ENCODE assay signal across 10 cellular contexts in the genomic region with DNA sequence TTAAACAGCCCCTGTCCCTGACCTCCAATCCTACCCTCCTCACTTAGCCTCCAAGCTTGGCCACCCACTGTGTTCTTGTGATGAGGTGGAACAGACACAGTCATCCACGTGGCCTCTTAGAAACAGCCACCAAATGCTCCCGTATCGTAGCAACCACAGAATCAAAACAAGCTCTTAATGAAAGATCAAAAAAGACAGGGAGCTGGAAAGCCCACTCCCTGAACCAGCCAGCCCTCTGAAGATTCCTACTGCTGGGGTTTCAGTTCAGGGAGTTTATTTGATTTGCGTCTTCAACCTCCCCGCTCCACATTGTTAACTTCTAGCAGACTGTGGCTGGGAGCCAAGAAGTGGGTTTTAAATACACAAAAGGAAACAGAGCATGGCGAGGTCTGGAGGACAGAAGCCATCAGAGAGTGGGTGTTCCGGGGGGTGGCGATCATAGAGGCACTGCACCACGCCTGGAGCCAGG.
DNase-seq lines count a peak whose midpoint lies in the region; ATAC-seq and FAIRE-seq lines count a peak whose summit lies in the region.
"Had no signal": no experiment of that assay in that cellular context is flagged by ENCODE, and none has a peak within 500 bp of the region (broad histone marks: within the 10 kb centered on the region; RNA-seq: fewer than 3 reads in every experiment).

No MANE protein-coding gene starts in this region.

- H4K20me1 ChIP-seq in GM23248 (ENCODE audit: insufficient read depth): no peaks in the 10 kb centered on the region

- H3K9ac ChIP-seq in GM23248: no peak overlapping the region

- H2AFZ ChIP-seq in GM23248: no peak overlapping the region

- H3K4me1 ChIP-seq in GM23248 (ENCODE audit: insufficient read depth) (no peaks in the 10 kb centered on the region), small intestine (ENCODE audit: control insufficient read depth in 2 of 2, insufficient read depth in 1 of 2, low read depth in 1 of 2, low read length in 1 of 2) (no peaks in the 10 kb centered on the region)

- WGBS in GM23248 (ENCODE audit: low coverage in 1 of 2, low lambda C conversion rate in 2 of 2, missing lambda C conversion rate in 2 of 2), 2 experiments: 40 to 46% methylated on average over 9 of the region's 9 CpGs
- 10 to 29% (median 18%) methylated on average over 9 of the region's 9 CpGs for WGBS in small intestine, 3 donors

- H3K79me2 ChIP-seq in GM23248 (ENCODE audit: insufficient read depth): no peaks in the 10 kb centered on the region

- H3K9me2 ChIP-seq in GM23248 (ENCODE audit: insufficient read depth): no peaks in the 10 kb centered on the region

- in situ Hi-C loops in GM23248 (cut with MboI): no loop called here

- FAIRE-seq in small intestine (lab: Jason Lieb, UNC): no peak

- DNase-seq in GM23248 (peak; percentile 46), NCI-H2227 (lab: John Stamatoyannopoulos, UW; ENCODE audit: unreplicated experiment) (peak; percentile 76), fibroblast of gingiva (ENCODE audit: low read depth) (peak; percentile 40), pulmonary artery endothelial cell (ENCODE audit: low read depth, low spot score) (peak; percentile 62), small intestine (no peak)
- DNase-seq in stimulated activated CD4-positive, alpha-beta T cell treated with anti-CD3 and anti-CD28 coated beads, Interleukin-4, amount 100 ng/mL, for 24 hours: no peak
- DNase-seq: activated CD4-positive, CD25-positive, alpha-beta regulatory T cell treated with anti-CD3 and anti-CD28 coated beads, Interleukin-2, amount 50 U/mL, for 72 hours; esophagus squamous epithelium had no signal

- H3K27ac ChIP-seq in GM23248 (no peak overlapping the region), small intestine (ENCODE audit: low read depth in 1 of 2, low read length in 1 of 2) (no peak overlapping the region)
- H3K27ac ChIP-seq: esophagus squamous epithelium had no signal

- H3K36me3 ChIP-seq in GM23248 (ENCODE audit: low read depth) (no peaks in the 10 kb centered on the region), small intestine (ENCODE audit: control insufficient read depth in 2 of 2, insufficient read depth in 2 of 2, low read length in 2 of 2) (no peaks in the 10 kb centered on the region)
- H3K36me3 ChIP-seq: esophagus squamous epithelium had no signal

- no peak overlapping the region for H3K4me2 ChIP-seq in GM23248 (ENCODE audit: unreplicated experiment)

- H3K27me3 ChIP-seq in GM23248 (replicated peaks; ENCODE audit: insufficient read depth) (no peaks in the 10 kb centered on the region), small intestine (ENCODE audit: control insufficient read depth in 2 of 2, insufficient read depth in 2 of 2, low read length in 2 of 2) (no peaks in the 10 kb centered on the region)
- H3K27me3 ChIP-seq: esophagus squamous epithelium had no signal

- no peaks in the 10 kb centered on the region for H3F3A ChIP-seq in GM23248 (ENCODE audit: insufficient read depth)

- H3K4me3 ChIP-seq in GM23248 (no peak overlapping the region), small intestine (ENCODE audit: low read depth in 1 of 2, low read length in 2 of 2) (no peak overlapping the region)
- H3K4me3 ChIP-seq: esophagus squamous epithelium had no signal

- H3K9me3 ChIP-seq in GM23248 (ENCODE audit: low read depth) (no peaks in the 10 kb centered on the region), small intestine (ENCODE audit: control insufficient read depth, low read depth) (no peaks in the 10 kb centered on the region)

- ATAC-seq in GM21576 (IDR thresholded peaks at IDR 0.05; ENCODE audit: unreplicated experiment) (no peak), HG03280 (IDR thresholded peaks at IDR 0.05; ENCODE audit: unreplicated experiment) (no peak)

Comparison
In these comparisons a context has a peak if more than half of its experiments do, and no peak if none do; other contexts are left out.
1. DNase-seq: peak in GM23248 (single experiment), NCI-H2227 (single experiment), fibroblast of gingiva (single experiment) and pulmonary artery endothelial cell (single experiment); none in small intestine (single experiment) and stimulated activated CD4-positive, alpha-beta T cell treated with anti-CD3 and anti-CD28 coated beads, Interleukin-4, amount 100 ng/mL, for 24 hours (single experiment).